In the genomic region with DNA sequence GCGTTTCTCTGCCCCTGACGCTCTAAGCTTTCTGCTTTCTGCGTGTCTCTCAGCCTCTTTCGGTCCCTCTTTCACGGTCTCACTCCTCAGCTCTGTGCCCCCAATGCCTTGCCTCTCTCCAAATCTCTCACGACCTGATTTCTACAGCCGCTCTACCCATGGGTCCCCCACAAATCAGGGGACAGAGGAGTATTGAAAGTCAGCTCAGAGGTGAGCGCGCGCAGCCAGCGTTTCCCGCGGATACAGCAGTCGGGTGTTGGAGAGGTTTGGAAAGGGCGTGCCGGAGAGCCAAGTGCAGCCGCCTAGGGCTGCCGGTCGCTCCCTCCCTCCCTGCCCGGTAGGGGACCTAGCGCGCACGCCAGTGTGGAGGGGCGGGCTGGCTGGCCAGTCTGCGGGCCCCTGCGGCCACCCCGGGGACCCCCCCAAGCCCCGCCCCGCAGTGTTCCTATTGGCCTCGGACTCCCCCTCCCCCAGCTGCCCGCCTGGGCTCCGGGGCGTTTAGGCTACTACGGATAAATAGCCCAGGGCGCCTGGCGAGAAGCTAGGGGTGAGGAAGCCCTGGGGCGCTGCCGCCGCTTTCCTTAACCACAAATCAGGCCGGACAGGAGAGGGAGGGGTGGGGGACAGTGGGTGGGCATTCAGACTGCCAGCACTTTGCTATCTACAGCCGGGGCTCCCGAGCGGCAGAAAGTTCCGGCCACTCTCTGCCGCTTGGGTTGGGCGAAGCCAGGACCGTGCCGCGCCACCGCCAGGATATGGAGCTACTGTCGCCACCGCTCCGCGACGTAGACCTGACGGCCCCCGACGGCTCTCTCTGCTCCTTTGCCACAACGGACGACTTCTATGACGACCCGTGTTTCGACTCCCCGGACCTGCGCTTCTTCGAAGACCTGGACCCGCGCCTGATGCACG, we compare ENCODE assay signal across 16 cellular contexts. TPM values are rescaled to one million over a fixed set of nuclear protein-coding genes. Genes with fewer than 3 reads are reported as not detected.
DNase-seq lines count a peak whose midpoint lies in the region; ATAC-seq and TF ChIP-seq lines count a peak whose summit lies in the region.
"Had no signal": no experiment of that assay in that cellular context is flagged by ENCODE, and none has a peak within 500 bp of the region (broad histone marks: within the 10 kb centered on the region; RNA-seq: fewer than 3 reads in every experiment).

MYOD1 (plus strand) TSS at position 544 of the 912 bp plus-strand sequence; CDS start at position 756, 212 bp downstream.

- H3K36me3 ChIP-seq in Panc1 (ENCODE audit: control insufficient read depth, insufficient read depth, low read length) (no peaks in the 10 kb centered on the region), iPS DF 6.9 (ENCODE audit: control insufficient read depth, insufficient read depth, low read length) (no peaks in the 10 kb centered on the region; the same call in 1 of the 2 replicates)
- H3K36me3 ChIP-seq: HAP-1, transverse colon had no signal

- H3K27me3 ChIP-seq in Panc1 (ENCODE audit: control insufficient read depth, insufficient read depth, low read length) (peaks cover 23% of the 10 kb centered on the region), iPS DF 6.9 (ENCODE audit: control insufficient read depth, insufficient read depth, low read length) (peaks cover 59% of the 10 kb centered on the region)

- CTCF ChIA-PET in Panc1 (lab: Charles Lee): interaction anchor here (0.6 to 1.1 kb wide), 2 partner anchors 12 to 22 kb away, joined by 4 to 6 read pairs; no protein-coding TSS in a partner anchor

- no CpG with 5 or more reads among the region's 69 CpGs for WGBS in iPS DF 6.9 (ENCODE audit: insufficient coverage, insufficient read length)

- BruUV-seq in Panc1 (replicated peaks; lab: Mats Ljungman, UMichigan): no TSS peak

- ATAC-seq in Panc1: peak; percentile 69

- TF ChIP-seq CTCF in Panc1 (IDR thresholded peaks at IDR 0.05): no peak

- no peak within 1 kb of the TSS for H3K27ac ChIP-seq in Panc1 (ENCODE audit: low read length)
- no peak within 1 kb of the TSS for H3K27ac ChIP-seq in iPS DF 6.9 (ENCODE audit: low read length)
- H3K27ac ChIP-seq: transverse colon had no signal

- DNase-seq in NCI-H82 (lab: John Stamatoyannopoulos, UW): peak; percentile 50
- no peak for DNase-seq in NCI-H82 treated with DMSO at 0.1 percent for 48 hours (lab: John Stamatoyannopoulos, UW; ENCODE audit: unreplicated experiment)
- DNase-seq in Panc1 (ENCODE audit: low read depth, low spot score): no peak
- DNase-seq in iPS DF 6.9 (ENCODE audit: low read depth, low spot score): no peak
- DNase-seq in skeletal muscle cell (ENCODE audit: low read depth): peak; percentile 29
- no peak for DNase-seq in NCI-H1694 (lab: John Stamatoyannopoulos, UW)
- no peak for DNase-seq in GDM1 (lab: John Stamatoyannopoulos, UW)
- DNase-seq in putamen (ENCODE audit: low spot score): no peak
- DNase-seq: activated CD4-positive, alpha-beta T cell treated with anti-CD3 and anti-CD28 coated beads, Interleukin-2, amount 10 ng/mL, durations not matched to agents 24 days and 14 days; activated naive CD8-positive, alpha-beta T cell treated with anti-CD3 and anti-CD28 coated beads for 36 hours; effector CD8-positive, alpha-beta T cell; NCI-H1048; SHP77 treated with DMSO at 0.1 percent for 48 hours; transverse colon had no signal

- in situ Hi-C loops in Panc1 (cut with HindIII; ENCODE audit: low pct_unique_long_range_greater_than_20kb, low sequenced_read_pairs): no loop called here

- no peaks in the 10 kb centered on the region for H3K4me1 ChIP-seq in Panc1 (ENCODE audit: control insufficient read depth, insufficient read depth, low read length)
- H3K4me1 ChIP-seq in iPS DF 6.9 (ENCODE audit: control insufficient read depth, insufficient read depth, low read length): 0 out of 2 replicates have a peak, but pooled peaks cover 5% of the 10 kb centered on the region
- H3K4me1 ChIP-seq: HAP-1 had no signal

- intact Hi-C loops in Panc1 (cut with micrococcal nuclease; ENCODE audit: unreplicated experiment): no loop called here

- H3K9me3 ChIP-seq in Panc1 (ENCODE audit: control insufficient read depth, insufficient read depth, low read depth, low read length) (no peaks in the 10 kb centered on the region), iPS DF 6.9 (ENCODE audit: control insufficient read depth, insufficient read depth, low read length) (no peaks in the 10 kb centered on the region)
- H3K9me3 ChIP-seq: HAP-1, transverse colon had no signal

- H3K4me3 ChIP-seq in Panc1 (ENCODE audit: low read depth in 2 of 2, low read length in 2 of 2) (no peak within 1 kb of the TSS), iPS DF 6.9 (ENCODE audit: low read length) (peak within 1 kb of the TSS; percentile 9; the same call in 1 of the 2 replicates), skeletal muscle cell (ENCODE audit: low read depth, low read length) (peak within 1 kb of the TSS; percentile 60)
- H3K4me3 ChIP-seq: HAP-1, transverse colon had no signal

- POLR2A ChIA-PET in Panc1 (lab: Charles Lee): no interaction called here

RNA-seq across cellular contexts. Expression of gene MYOD1, which starts in this region (rescaled TPM):
- total RNA-seq in Panc1 (2021; ENCODE audit: unreplicated experiment): not detected
- not detected for polyA plus RNA-seq in Panc1 (2012; ENCODE audit: insufficient read length)
- total RNA-seq: activated CD4-positive, alpha-beta T cell treated with anti-CD3 and anti-CD28 coated beads, Interleukin-2, amount 10 ng/mL, durations not matched to agents 24 days and 14 days; activated naive CD8-positive, alpha-beta T cell treated with anti-CD3 and anti-CD28 coated beads for 36 hours; omental fat pad; transverse colon had no signal

Comparison
In these comparisons a context has a peak if more than half of its experiments do, and no peak if none do; other contexts are left out.
1. DNase-seq: peak in NCI-H82 (single experiment) and skeletal muscle cell (single experiment); none in NCI-H82 treated with DMSO at 0.1 percent for 48 hours (single experiment), Panc1 (single experiment), iPS DF 6.9 (single experiment), NCI-H1694 (single experiment), GDM1 (single experiment) and putamen (single experiment).
2. Peak in ATAC-seq in Panc1; RNA of the gene not detected or under 1 TPM.
3. H3K4me3 ChIP-seq: peak in iPS DF 6.9 (single experiment) and skeletal muscle cell (single experiment); none in Panc1 (0 of 2).